Comparison of ENCODE assay signal across 9 cellular contexts in the genomic region with DNA sequence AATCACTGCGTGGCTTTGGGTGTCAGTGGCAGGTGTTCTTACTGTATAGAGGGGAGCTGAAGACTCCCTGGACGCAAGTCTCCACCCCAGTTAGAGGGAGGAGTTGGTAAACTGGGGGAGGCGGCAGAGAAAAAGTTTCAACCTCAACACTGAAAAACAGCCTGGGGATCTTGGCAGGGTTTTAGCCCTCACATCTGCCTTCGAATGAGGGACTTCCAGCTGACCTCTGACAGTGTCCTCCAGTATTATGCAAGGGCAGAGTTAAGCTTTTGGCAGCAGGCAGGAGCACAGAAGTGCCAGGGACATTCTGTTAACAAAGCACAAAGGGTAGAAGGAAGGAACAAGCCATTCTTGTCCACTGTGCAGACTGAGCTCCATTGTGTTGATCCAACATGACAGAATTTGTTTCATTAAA. TPM values are rescaled to one million over a fixed set of nuclear protein-coding genes. Genes with fewer than 3 reads are reported as not detected.
DNase-seq lines count a peak whose midpoint lies in the region; ATAC-seq, FAIRE-seq and TF ChIP-seq lines count a peak whose summit lies in the region.
"Had no signal": no experiment of that assay in that cellular context is flagged by ENCODE, and none has a peak within 500 bp of the region (broad histone marks: within the 10 kb centered on the region; RNA-seq: fewer than 3 reads in every experiment).

No MANE protein-coding gene starts in this region.

- FAIRE-seq in GM12891 (lab: Jason Lieb, UNC), result no peak

- CTCF ChIA-PET in CD8-positive, alpha-beta memory T cell (lab: Charles Lee), result interaction anchor here (1.1 to 7.1 kb wide), 6 partner anchors 25 to 565 kb away, joined by 4 to 74 read pairs (median 20); a partner anchor contains a TSS
- CTCF ChIA-PET in RWPE1 (lab: Yijun Ruan, JAX), result interaction anchor here (0.6 to 0.8 kb wide), 2 partner anchors 565 to 962 kb away, joined by 3 read pairs; no protein-coding TSS in a partner anchor

- H2AFZ ChIP-seq in parathyroid adenoma, result peak overlapping the region; percentile 80

- peaks cover 13% of the 10 kb centered on the region for H3K4me1 ChIP-seq in CD8-positive, alpha-beta memory T cell (ENCODE audit: insufficient read depth, low read length)
- peaks cover 7% of the 10 kb centered on the region for H3K4me1 ChIP-seq in parathyroid adenoma

- H3K27ac ChIP-seq in CD8-positive, alpha-beta memory T cell (ENCODE audit: low read depth, low read length), result no peak overlapping the region
- peak overlapping the region; percentile 54 for H3K27ac ChIP-seq in RWPE1
- H3K27ac ChIP-seq in parathyroid adenoma, result peak overlapping the region; percentile 58

- peaks cover 7 to 17% (median 8%) of the 10 kb centered on the region in 3 donors for H3K4me1 Mint-ChIP-seq in CD8-positive, alpha-beta memory T cell
- peaks cover 30% of the 10 kb centered on the region for H3K4me1 Mint-ChIP-seq in stimulated activated memory B cell treated with anti-CD40 and anti-IgM and Interleukin-4, amounts not matched to agents 10 μg/mL and 1 μg/mL and 100 μg/mL, for 72 hours

- no peaks in the 10 kb centered on the region for H3K9me3 Mint-ChIP-seq in CD8-positive, alpha-beta memory T cell
- H3K9me3 Mint-ChIP-seq in stimulated activated memory B cell treated with anti-CD40 and anti-IgM and Interleukin-4, amounts not matched to agents 10 μg/mL and 1 μg/mL and 100 μg/mL, for 72 hours, result no peaks in the 10 kb centered on the region
- H3K9me3 Mint-ChIP-seq: T-helper 1 cell treated with Interleukin-12 subunit alpha and Interleukin-12 subunit beta and Interleukin-4 antibody, amounts not matched to agents 30 μg/mL and 1 μg/mL, for 36 hours had no signal

- no peaks in the 10 kb centered on the region for H3K36me3 ChIP-seq in CD8-positive, alpha-beta memory T cell (ENCODE audit: insufficient read depth, low read length)
- no peaks in the 10 kb centered on the region for H3K36me3 ChIP-seq in parathyroid adenoma (ENCODE audit: control insufficient read depth, insufficient read depth, low read length)

- H3K4me3 ChIP-seq in CD8-positive, alpha-beta memory T cell (ENCODE audit: low read length), result no peak overlapping the region
- H3K4me3 ChIP-seq in parathyroid adenoma (ENCODE audit: low read depth, low read length), result peak overlapping the region; percentile 18

- no peaks in the 10 kb centered on the region for H3K9me3 ChIP-seq in CD8-positive, alpha-beta memory T cell (ENCODE audit: low read length)
- no peaks in the 10 kb centered on the region for H3K9me3 ChIP-seq in parathyroid adenoma (ENCODE audit: control insufficient read depth, low read length)

- no peak overlapping the region for H3K9ac ChIP-seq in parathyroid adenoma

- DNase-seq in CD8-positive, alpha-beta memory T cell, result no peak
- DNase-seq in RWPE1 (ENCODE audit: low spot score) (no peak), globus pallidus (ENCODE audit: low spot score) (peak; percentile 99), GM12891 (ENCODE audit: insufficient read length, low spot score) (no peak)
- no peak for DNase-seq in effector CD4-positive, alpha-beta T cell

- no peak overlapping the region for H3K27ac Mint-ChIP-seq in CD8-positive, alpha-beta memory T cell
- H3K27ac Mint-ChIP-seq in stimulated activated memory B cell treated with anti-CD40 and anti-IgM and Interleukin-4, amounts not matched to agents 10 μg/mL and 1 μg/mL and 100 μg/mL, for 72 hours, result no peak overlapping the region
- H3K27ac Mint-ChIP-seq: T-helper 1 cell treated with Interleukin-12 subunit alpha and Interleukin-12 subunit beta and Interleukin-4 antibody, amounts not matched to agents 30 μg/mL and 1 μg/mL, for 36 hours had no signal

- no peak for ATAC-seq in stimulated activated memory B cell treated with anti-CD40 and anti-IgM and Interleukin-4, amounts not matched to agents 10 μg/mL and 1 μg/mL and 100 μg/mL, for 72 hours
- no peak for ATAC-seq in HG03039 (IDR thresholded peaks at IDR 0.05; ENCODE audit: unreplicated experiment)

- H3K36me3 Mint-ChIP-seq in CD8-positive, alpha-beta memory T cell, result no peaks in the 10 kb centered on the region
- H3K36me3 Mint-ChIP-seq in stimulated activated memory B cell treated with anti-CD40 and anti-IgM and Interleukin-4, amounts not matched to agents 10 μg/mL and 1 μg/mL and 100 μg/mL, for 72 hours, result no peaks in the 10 kb centered on the region

- no peaks in the 10 kb centered on the region for H3K79me2 ChIP-seq in parathyroid adenoma

- H3K27me3 Mint-ChIP-seq in CD8-positive, alpha-beta memory T cell, result peaks cover 10 to 37% of the 10 kb centered on the region in 2 donors
- H3K27me3 Mint-ChIP-seq in stimulated activated memory B cell treated with anti-CD40 and anti-IgM and Interleukin-4, amounts not matched to agents 10 μg/mL and 1 μg/mL and 100 μg/mL, for 72 hours, result peaks cover 61% of the 10 kb centered on the region

- TF ChIP-seq POLR2A in GM12891 (IDR thresholded peaks at IDR 0.05; ENCODE audit: low read depth, low read length), result no peak

- POLR2A ChIA-PET in CD8-positive, alpha-beta memory T cell (lab: Charles Lee), result no interaction called here
- POLR2A ChIA-PET in RWPE1 (lab: Yijun Ruan, JAX; ENCODE audit: low non-redundant PET), result no interaction called here

- no peaks in the 10 kb centered on the region for H3K27me3 ChIP-seq in CD8-positive, alpha-beta memory T cell (ENCODE audit: insufficient read depth, low read length, poor library complexity, severe bottlenecking)
- no peaks in the 10 kb centered on the region for H3K27me3 ChIP-seq in parathyroid adenoma (ENCODE audit: control insufficient read depth, insufficient read depth, low read length)

- H3K4me2 ChIP-seq in parathyroid adenoma (ENCODE audit: low read length), result peak overlapping the region; percentile 60

- TF ChIP-seq CTCF in RWPE1 (conservative IDR thresholded peaks at IDR 0.05; ENCODE audit: low read depth) (no peak), parathyroid adenoma (IDR thresholded peaks at IDR 0.05) (no peak)

- peak overlapping the region in 4 of 7 donors; percentile 5 to 65 (median 23) for H3K4me3 Mint-ChIP-seq in CD8-positive, alpha-beta memory T cell
- no peak overlapping the region for H3K4me3 Mint-ChIP-seq in stimulated activated memory B cell treated with anti-CD40 and anti-IgM and Interleukin-4, amounts not matched to agents 10 μg/mL and 1 μg/mL and 100 μg/mL, for 72 hours
- H3K4me3 Mint-ChIP-seq: T-helper 1 cell treated with Interleukin-12 subunit alpha and Interleukin-12 subunit beta and Interleukin-4 antibody, amounts not matched to agents 30 μg/mL and 1 μg/mL, for 36 hours had no signal

TF ChIP-seq in GM12891, 5 proteins besides CTCF, POLR2A, EP300 and RAD21:
- TF ChIP-seq TAF1 (IDR thresholded peaks at IDR 0.05; ENCODE audit: low read depth, low read length) (no peak), PAX5 (IDR thresholded peaks at IDR 0.05; ENCODE audit: insufficient read depth, low read length, severe bottlenecking) (no peak), POLR2AphosphoS5 (IDR thresholded peaks at IDR 0.05; ENCODE audit: low read depth, low read length) (no peak), POU2F2 (IDR thresholded peaks at IDR 0.05; ENCODE audit: low read depth, low read length) (no peak), SPI1 (IDR thresholded peaks at IDR 0.05; ENCODE audit: low read depth, low read length) (no peak)

RNA-seq across cellular contexts. Expression of a gene that starts 41.2 kb away (rescaled TPM):
- 10 to 100 TPM; 32.2 to 34.9 TPM for total RNA-seq in CD8-positive, alpha-beta memory T cell
- polyA plus RNA-seq in CD8-positive, alpha-beta memory T cell, result 24.4 TPM
- polyA plus RNA-seq in GM12891 (2012; ENCODE audit: low read depth, missing spikeins), result 19.9 TPM
